9 cellular contexts compared by ENCODE assay signal in the genomic region with DNA sequence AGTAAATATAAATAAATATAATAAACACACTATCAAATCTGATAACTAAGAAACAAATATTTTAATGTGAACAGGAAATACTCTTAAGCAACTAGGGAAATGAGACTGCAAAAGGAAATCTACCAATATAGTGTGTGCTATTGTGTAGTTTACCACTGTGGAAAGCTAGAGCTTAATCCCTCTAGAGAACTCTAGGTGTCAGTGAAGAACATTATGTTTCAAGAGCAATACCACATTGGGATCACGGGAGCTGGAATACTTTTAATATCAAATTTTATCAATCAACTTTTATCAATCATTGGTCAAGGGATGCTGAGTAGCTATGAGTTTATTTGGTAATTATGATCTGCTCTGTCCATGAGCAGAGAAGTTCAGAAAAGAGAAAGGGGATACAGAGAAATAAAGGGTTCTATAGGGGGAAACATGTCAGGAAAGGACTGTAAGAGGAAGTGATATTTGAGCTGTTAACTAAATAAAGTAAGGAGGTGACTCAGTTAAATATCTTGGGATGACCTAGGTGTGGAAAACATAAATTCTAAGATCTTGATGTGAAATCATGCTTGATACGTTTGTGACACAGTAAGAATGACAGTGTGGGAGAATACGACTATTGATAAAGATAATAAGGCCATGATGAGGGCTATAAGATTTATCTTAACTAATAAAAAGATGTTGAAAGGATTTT.
DNase-seq lines count a peak whose midpoint lies in the region; ATAC-seq, FAIRE-seq and TF ChIP-seq lines count a peak whose summit lies in the region.
"Had no signal": no experiment of that assay in that cellular context is flagged by ENCODE, and none has a peak within 500 bp of the region (broad histone marks: within the 10 kb centered on the region; RNA-seq: fewer than 3 reads in every experiment).

No MANE protein-coding gene starts in this region.

- peaks cover 10% of the 10 kb centered on the region for H3K4me1 ChIP-seq in endothelial cell of umbilical vein (ENCODE audit: control insufficient read depth, extremely low read depth, insufficient read depth, low read length)
- H3K4me1 ChIP-seq: esophagus muscularis mucosa had no signal

- TF ChIP-seq POLR2A in H54 (IDR thresholded peaks at IDR 0.05; ENCODE audit: low read depth, low read length) (no peak), endothelial cell of umbilical vein (IDR thresholded peaks at IDR 0.05; ENCODE audit: low read depth, low read length) (no peak)

- intact Hi-C loops in endothelial cell of umbilical vein (cut with micrococcal nuclease) = loop anchor here (1.0 to 2.0 kb wide), 2 partner anchors 762 to 914 kb away; a partner anchor contains a TSS

- BruUV-seq in endothelial cell of umbilical vein (replicated peaks; lab: Mats Ljungman, UMichigan) = no TSS peak

- CTCF ChIA-PET in endothelial cell of umbilical vein (lab: Charles Lee) = interaction anchor here (0.6 to 2.3 kb wide), 39 partner anchors 8 to 919 kb away, joined by 3 to 84 read pairs (median 4); a partner anchor contains a TSS

- ATAC-seq in GM19455 (IDR thresholded peaks at IDR 0.05; ENCODE audit: unreplicated experiment) = no peak

- no peaks in the 10 kb centered on the region for H3K27me3 ChIP-seq in endothelial cell of umbilical vein (ENCODE audit: control insufficient read depth in 2 of 2, insufficient read depth in 2 of 2, low read length in 2 of 2)
- H3K27me3 ChIP-seq: esophagus muscularis mucosa had no signal

- POLR2A ChIA-PET in endothelial cell of umbilical vein (lab: Charles Lee) = no interaction called here

- H3K9me3 ChIP-seq in endothelial cell of umbilical vein (replicated peaks; ENCODE audit: control insufficient read depth, insufficient read depth, low read length) = no peaks in the 10 kb centered on the region
- H3K9me3 ChIP-seq: esophagus muscularis mucosa had no signal

- dilution Hi-C loops in endothelial cell of umbilical vein (cut with MboI; ENCODE audit: extremely low pct_ligation_motif_present, low sequenced_read_pairs) = no loop called here

- peak; percentile 25 to 35 for TF ChIP-seq CTCF in endothelial cell of umbilical vein (IDR thresholded peaks at IDR 0.05; ENCODE audit: extremely low read depth in 1 of 2, insufficient read depth in 1 of 2, low read depth in 1 of 2, low read length in 2 of 2)
- peak; percentile 26 for TF ChIP-seq CTCF in progenitor cell of endocrine pancreas (IDR thresholded peaks at IDR 0.05; ENCODE audit: unreplicated experiment)

- no peaks in the 10 kb centered on the region for H3K27me3 Mint-ChIP-seq in progenitor cell of endocrine pancreas
- H3K27me3 Mint-ChIP-seq: IgD-negative memory B cell had no signal

- DNase-seq in H54 (ENCODE audit: insufficient read length, low spot score) (no peak), NCI-H69 (lab: John Stamatoyannopoulos, UW) (peak; percentile 70), endothelial cell of umbilical vein (ENCODE audit: low read depth, low spot score) (peak; percentile 73), progenitor cell of endocrine pancreas (ENCODE audit: low spot score, unreplicated experiment) (no peak), SKM-1 (lab: John Stamatoyannopoulos, UW; ENCODE audit: unreplicated experiment) (no peak), CD1c-positive myeloid dendritic cell (ENCODE audit: extremely low spot score) (no peak)

- H3K36me3 Mint-ChIP-seq in progenitor cell of endocrine pancreas (ENCODE audit: insufficient read depth) = no peaks in the 10 kb centered on the region
- H3K36me3 Mint-ChIP-seq: IgD-negative memory B cell had no signal

- H2AFZ ChIP-seq in endothelial cell of umbilical vein (ENCODE audit: low read depth, low read length) = peak overlapping the region; percentile 27

- no peak overlapping the region for H3K4me3 Mint-ChIP-seq in progenitor cell of endocrine pancreas (ENCODE audit: low read depth)
- H3K4me3 Mint-ChIP-seq: IgD-negative memory B cell had no signal

- peak overlapping the region; percentile 63 for H3K4me2 ChIP-seq in endothelial cell of umbilical vein (ENCODE audit: insufficient read depth, low read length)

- H3K27ac Mint-ChIP-seq in progenitor cell of endocrine pancreas = no peak overlapping the region
- H3K27ac Mint-ChIP-seq: IgD-negative memory B cell had no signal

- no peaks in the 10 kb centered on the region for H4K20me1 ChIP-seq in endothelial cell of umbilical vein (replicated peaks; ENCODE audit: control insufficient read depth, extremely low read depth, insufficient read depth, low read length)

- H3K36me3 ChIP-seq in endothelial cell of umbilical vein (ENCODE audit: control insufficient read depth in 2 of 2, extremely low read depth in 1 of 2, insufficient read depth in 2 of 2, low read length in 2 of 2) = no peaks in the 10 kb centered on the region
- H3K36me3 ChIP-seq: esophagus muscularis mucosa had no signal

- H3K9me1 ChIP-seq in endothelial cell of umbilical vein (replicated peaks; ENCODE audit: control insufficient read depth, extremely low read depth, insufficient read depth, low read length) = no peaks in the 10 kb centered on the region

- H3K4me1 Mint-ChIP-seq in progenitor cell of endocrine pancreas (ENCODE audit: low read depth) = peaks cover 8% of the 10 kb centered on the region

- H3K9me3 Mint-ChIP-seq in progenitor cell of endocrine pancreas (ENCODE audit: low read depth) = peaks cover 13% of the 10 kb centered on the region
- H3K9me3 Mint-ChIP-seq: IgD-negative memory B cell had no signal

- H3K27ac ChIP-seq in endothelial cell of umbilical vein (ENCODE audit: insufficient read depth, low read depth, low read length) = peak overlapping the region; percentile 25
- H3K27ac ChIP-seq: esophagus muscularis mucosa had no signal

- no peak overlapping the region for H3K9ac ChIP-seq in endothelial cell of umbilical vein (replicated peaks; ENCODE audit: extremely low read depth, insufficient read depth, low read length)

- H3K79me2 ChIP-seq in endothelial cell of umbilical vein (ENCODE audit: control insufficient read depth, insufficient read depth, low read length) = no peaks in the 10 kb centered on the region

- H3K4me3 ChIP-seq in endothelial cell of umbilical vein (replicated peaks in 1 of 3; ENCODE audit: insufficient read depth in 1 of 3, low read depth in 1 of 3, low read length in 3 of 3) = no peak overlapping the region
- H3K4me3 ChIP-seq: esophagus muscularis mucosa had no signal

- peak; percentile 55 for FAIRE-seq in H54 (lab: Jason Lieb, UNC)
- peak; percentile 76 for FAIRE-seq in endothelial cell of umbilical vein (lab: Jason Lieb, UNC)

TF ChIP-seq in endothelial cell of umbilical vein, 7 proteins besides CTCF, POLR2A, EP300 and RAD21:
- TF ChIP-seq MYC (IDR thresholded peaks at IDR 0.05; ENCODE audit: low read depth, low read length) (no peak), FOS (IDR thresholded peaks at IDR 0.05; ENCODE audit: borderline replicate concordance, insufficient read depth, low read length) (peak; percentile 54), GATA2 (IDR thresholded peaks at IDR 0.05; ENCODE audit: insufficient read depth, insufficient read length, low read depth, low read length) (peak; percentile 26)

Comparison
In these comparisons a context has a peak if more than half of its experiments do, and no peak if none do; other contexts are left out.
1. DNase-seq: peak in NCI-H69 (single experiment) and endothelial cell of umbilical vein (single experiment); none in H54 (single experiment), progenitor cell of endocrine pancreas (single experiment), SKM-1 (single experiment) and CD1c-positive myeloid dendritic cell (single experiment).